7 cellular contexts compared by ENCODE assay signal in the genomic region with DNA sequence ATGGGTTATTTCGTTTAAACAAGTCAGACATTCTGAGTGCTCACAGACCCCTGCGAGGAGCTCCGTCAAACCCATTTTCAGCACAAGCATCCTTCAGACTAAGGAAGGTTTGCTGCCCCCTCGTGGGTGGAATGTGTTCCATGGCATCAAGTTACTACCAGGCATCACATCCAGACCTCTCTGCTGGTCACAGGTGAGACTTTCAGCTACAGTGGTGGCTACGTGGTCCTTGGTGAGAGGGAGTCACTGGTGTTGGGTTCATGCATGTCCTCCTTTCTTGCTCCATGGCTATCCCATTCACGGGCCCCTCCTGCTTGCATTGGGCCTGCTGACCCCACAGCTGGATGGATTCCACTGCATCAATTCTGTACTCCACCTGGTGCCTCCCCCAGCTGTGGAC. TPM values are rescaled to one million over a fixed set of nuclear protein-coding genes. Genes with fewer than 3 reads are reported as not detected.
A peak's percentile ranks its signal among the peaks of the same experiment; 100 is the strongest.
DNase-seq lines count a peak whose midpoint lies in the region; ATAC-seq, FAIRE-seq and TF ChIP-seq lines count a peak whose summit lies in the region.

No MANE protein-coding gene starts in this region.

- no peak overlapping the region for H3K4me3 Mint-ChIP-seq in activated B cell treated with CpG ODN at 0.5 μM for 24 hours
- no peak overlapping the region for H3K4me3 Mint-ChIP-seq in central memory CD8-positive, alpha-beta T cell

- intact Hi-C loops in activated B cell treated with CpG ODN at 0.5 μM for 24 hours (cut with micrococcal nuclease), result loop anchor here (1.0 to 2.0 kb wide), 5 partner anchors 15 to 123 kb away; partner anchors contain the start of gene LILRB2
- intact Hi-C loops in left lung (cut with DNase I), result no loop called here

- no peaks in the 10 kb centered on the region for H3K9me3 Mint-ChIP-seq in activated B cell treated with CpG ODN at 0.5 μM for 24 hours
- H3K9me3 Mint-ChIP-seq in central memory CD8-positive, alpha-beta T cell, result no peaks in the 10 kb centered on the region

- CTCF ChIA-PET in activated B cell treated with CpG ODN at 0.5 μM for 24 hours (lab: Charles Lee), result interaction anchor here (0.7 to 4.0 kb wide), 23 partner anchors 13 to 174 kb away, joined by 3 to 40 read pairs (median 5); partner anchors contain the start of genes LILRA5, LILRB2 and MBOAT7

- H3K27me3 ChIP-seq in left lung, result peaks cover 0 to 2% of the 10 kb centered on the region in 2 donors

- TF ChIP-seq CTCF in activated B cell treated with CpG ODN at 0.5 μM for 24 hours (IDR thresholded peaks at IDR 0.05) (no peak), left lung (IDR thresholded peaks at IDR 0.05) (peak; percentile 78 to 86)

- H3K27ac ChIP-seq in left lung, result no peak overlapping the region

- no peak overlapping the region for H3K4me3 ChIP-seq in left lung

- peaks cover 0 to 18% of the 10 kb centered on the region in 2 donors for H3K4me1 ChIP-seq in left lung

- peak; percentile 71 for ATAC-seq in activated B cell treated with CpG ODN at 0.5 μM for 24 hours (ENCODE audit: low read depth)
- ATAC-seq in central memory CD8-positive, alpha-beta T cell (replicated peaks; ENCODE audit: extremely low read depth, poor library complexity, severe bottlenecking), result no peak
- ATAC-seq in left lung, result peak; percentile 93
- no peak for ATAC-seq in GM18909 (IDR thresholded peaks at IDR 0.05; ENCODE audit: poor library complexity, unreplicated experiment)

- peaks cover 19% of the 10 kb centered on the region for H3K27me3 Mint-ChIP-seq in activated B cell treated with CpG ODN at 0.5 μM for 24 hours
- H3K27me3 Mint-ChIP-seq in central memory CD8-positive, alpha-beta T cell, result peaks cover 57% of the 10 kb centered on the region

- no peak overlapping the region for H3K27ac Mint-ChIP-seq in activated B cell treated with CpG ODN at 0.5 μM for 24 hours
- H3K27ac Mint-ChIP-seq in central memory CD8-positive, alpha-beta T cell (ENCODE audit: low read depth), result no peak overlapping the region

- no peaks in the 10 kb centered on the region for H3K9me3 ChIP-seq in left lung

- H3K36me3 Mint-ChIP-seq in activated B cell treated with CpG ODN at 0.5 μM for 24 hours (ENCODE audit: low read depth), result no peaks in the 10 kb centered on the region
- H3K36me3 Mint-ChIP-seq in central memory CD8-positive, alpha-beta T cell (ENCODE audit: insufficient read depth), result no peaks in the 10 kb centered on the region

- POLR2A ChIA-PET in activated B cell treated with CpG ODN at 0.5 μM for 24 hours (lab: Charles Lee), result interaction anchor here (0.8 to 1.3 kb wide), 2 partner anchors 19 to 23 kb away, joined by 3 to 9 read pairs; no protein-coding TSS in a partner anchor

- FAIRE-seq in GM12891 (lab: Jason Lieb, UNC), result peak; percentile 82

- peaks cover 3% of the 10 kb centered on the region for H3K4me1 Mint-ChIP-seq in activated B cell treated with CpG ODN at 0.5 μM for 24 hours
- H3K4me1 Mint-ChIP-seq in central memory CD8-positive, alpha-beta T cell, result no peaks in the 10 kb centered on the region

- no peak for TF ChIP-seq POLR2A in GM12891 (IDR thresholded peaks at IDR 0.05; ENCODE audit: low read depth, low read length)

- no peak for DNase-seq in GM12891 (ENCODE audit: insufficient read length, low spot score)
- peak; percentile 56 for DNase-seq in NCI-H2029 (lab: John Stamatoyannopoulos, UW)
- DNase-seq in activated B cell treated with CpG ODN at 0.5 μM for 24 hours, result peak; percentile 60
- peak; percentile 41 to 46 for DNase-seq in central memory CD8-positive, alpha-beta T cell (ENCODE audit: low spot score in 2 of 2)
- peak; percentile 78 to 84 for DNase-seq in left lung
- peak in 2 of 3 donors; percentile 12 to 62 for DNase-seq in stimulated activated CD4-positive, alpha-beta T cell treated with anti-CD3 and anti-CD28 coated beads, TNF-alpha, amount 100 ng/mL, for 1 hour (ENCODE audit: low read depth in 3 of 3, low spot score in 1 of 3)

- H3K36me3 ChIP-seq in left lung, result no peaks in the 10 kb centered on the region

TF ChIP-seq in GM12891, 5 proteins besides CTCF, POLR2A, EP300 and RAD21:
- no peak for TF ChIP-seq SPI1 (IDR thresholded peaks at IDR 0.05; ENCODE audit: low read depth, low read length)
- TF ChIP-seq POLR2AphosphoS5 (IDR thresholded peaks at IDR 0.05; ENCODE audit: low read depth, low read length), result no peak
- no peak for TF ChIP-seq POU2F2 (IDR thresholded peaks at IDR 0.05; ENCODE audit: low read depth, low read length)
- no peak for TF ChIP-seq PAX5 (IDR thresholded peaks at IDR 0.05; ENCODE audit: insufficient read depth, low read length, severe bottlenecking)
- no peak for TF ChIP-seq TAF1 (IDR thresholded peaks at IDR 0.05; ENCODE audit: low read depth, low read length)

RNA-seq across cellular contexts. Expression of gene LILRB5, which starts 9.1 kb away (rescaled TPM):
- 0.03 TPM for polyA plus RNA-seq in GM12891 (2012; ENCODE audit: low read depth, missing spikeins)
- total RNA-seq in activated B cell treated with CpG ODN at 0.5 μM for 24 hours (0.24 and 0.38 TPM in 2 replicates), left lung (10 to 100 TPM; 11.9 to 16.5 TPM)

RNA-seq across cellular contexts. Expression of gene LILRB2, which starts 14.8 kb away (rescaled TPM):
- polyA plus RNA-seq in GM12891 (2012; ENCODE audit: low read depth, missing spikeins), result 0.46 TPM
- total RNA-seq in activated B cell treated with CpG ODN at 0.5 μM for 24 hours, result 7.6 and 7.9 TPM in 2 replicates
- 10 to 100 TPM; 10.5 to 54.9 TPM for total RNA-seq in left lung

RNA-seq across cellular contexts. Expression of gene LILRA6, which starts 23.5 kb away (rescaled TPM):
- polyA plus RNA-seq in GM12891 (2012; ENCODE audit: low read depth, missing spikeins), result 0.06 TPM
- total RNA-seq in activated B cell treated with CpG ODN at 0.5 μM for 24 hours (not detected in 2 replicates), left lung (10 to 100 TPM in 1 of 2 donors, 1 to 10 TPM in 1; 7.3 to 51.5 TPM)

RNA-seq across cellular contexts. Expression of gene LILRB3, which starts 43.3 kb away (rescaled TPM):
- polyA plus RNA-seq in GM12891 (2012; ENCODE audit: low read depth, missing spikeins), result 0.14 TPM
- total RNA-seq in activated B cell treated with CpG ODN at 0.5 μM for 24 hours (0.37 and 1.1 TPM in 2 replicates), left lung (10 to 100 TPM; 21.8 to 90.8 TPM)

RNA-seq across cellular contexts. Expression of gene LILRA5, which starts 46.8 kb away (rescaled TPM):
- not detected for polyA plus RNA-seq in GM12891 (2012; ENCODE audit: low read depth, missing spikeins)
- total RNA-seq in activated B cell treated with CpG ODN at 0.5 μM for 24 hours, result 1.3 and 1.9 TPM in 2 replicates
- total RNA-seq in left lung, result 10 to 100 TPM in 1 of 2 donors, 1 to 10 TPM in 1; 4.2 to 52.8 TPM

Comparison
In these comparisons a context has a peak if more than half of its experiments do, and no peak if none do; other contexts are left out.
1. ATAC-seq: peak in activated B cell treated with CpG ODN at 0.5 μM for 24 hours (single experiment) and left lung (single experiment); none in central memory CD8-positive, alpha-beta T cell (single experiment) and GM18909 (single experiment).